Comparison of ENCODE assay signal across 27 cellular contexts in the genomic region with DNA sequence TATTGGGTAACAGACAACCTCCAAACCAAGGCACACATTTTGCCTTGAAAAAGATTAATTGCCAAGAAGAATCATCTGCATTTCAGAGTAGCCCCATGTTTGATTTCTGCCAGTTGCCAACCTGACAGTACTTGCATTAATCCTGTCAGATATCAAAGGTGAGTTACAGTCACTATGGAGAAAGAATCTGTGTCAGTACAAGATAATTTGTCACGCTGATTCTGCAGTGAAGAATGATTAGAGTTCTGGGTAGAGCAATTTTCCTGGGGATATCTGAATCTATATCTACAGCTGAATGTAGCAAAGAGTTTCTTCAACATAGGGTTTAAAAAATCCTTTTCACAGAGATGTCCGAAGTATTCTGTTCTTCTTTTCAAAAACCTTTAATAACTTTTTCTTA.
"Had no signal": no experiment of that assay in that cellular context is flagged by ENCODE, and none has a peak within 500 bp of the region (broad histone marks: within the 10 kb centered on the region; RNA-seq: fewer than 3 reads in every experiment).

No MANE protein-coding gene starts in this region.

- H3K4me1 Mint-ChIP-seq: natural killer cell; nephron; neural crest cell; stimulated activated naive B cell treated with anti-CD40 and anti-IgM and Interleukin-4, amounts not matched to agents 10 μg/mL and 1 μg/mL and 100 μg/mL, for 72 hours had no signal

- H3K36me3 Mint-ChIP-seq: natural killer cell; stimulated activated effector memory CD8-positive, alpha-beta T cell treated with anti-CD3 and anti-CD28 coated beads, Interleukin-12 subunit alpha, Interleukin-12 subunit beta, amount 100 ng/mL, for 72 hours had no signal

- H3K27me3 ChIP-seq: neutrophil, pancreas, right lobe of liver, sigmoid colon, stomach, thyroid gland, tibial nerve, upper lobe of left lung, vagina had no signal

- H3K27ac Mint-ChIP-seq: naive thymus-derived CD4-positive, alpha-beta T cell; natural killer cell; nephron; stimulated activated effector memory CD8-positive, alpha-beta T cell treated with anti-CD3 and anti-CD28 coated beads, Interleukin-12 subunit alpha, Interleukin-12 subunit beta, amount 100 ng/mL, for 72 hours; stimulated activated naive B cell treated with anti-CD40 and anti-IgM and Interleukin-4, amounts not matched to agents 10 μg/mL and 1 μg/mL and 100 μg/mL, for 72 hours; stimulated activated naive CD8-positive, alpha-beta T cell treated with anti-CD3 and anti-CD28 coated beads, Interleukin-15, Interleukin-2, amounts not matched to agents 100 ng/mL and 50 ng/mL, for 24 hours had no signal

- H3K27me3 Mint-ChIP-seq: stimulated activated naive CD8-positive, alpha-beta T cell treated with anti-CD3 and anti-CD28 coated beads, Interleukin-15, Interleukin-2, amounts not matched to agents 100 ng/mL and 50 ng/mL, for 24 hours had no signal

- DNase-seq: naive thymus-derived CD4-positive, alpha-beta T cell; natural killer cell; nucleus accumbens; pancreas; right cardiac atrium; right lobe of liver; sigmoid colon; small intestine; stimulated activated CD4-positive, alpha-beta T cell treated with anti-CD3 and anti-CD28 coated beads, Interleukin-15, amount 100 ng/mL, for 24 hours; stimulated activated CD4-positive, alpha-beta T cell treated with anti-CD3 and anti-CD28 coated beads, Interleukin-2, amount 100 ng/mL, for 24 hours; stimulated activated CD4-positive, alpha-beta T cell treated with anti-CD3 and anti-CD28 coated beads, Interleukin-2, amount 100 ng/mL, for 48 hours; stimulated activated CD4-positive, alpha-beta T cell treated with anti-CD3 and anti-CD28 coated beads, Interleukin-4, amount 100 ng/mL, for 24 hours; stimulated activated naive B cell treated with anti-CD40 and anti-IgM and Interleukin-4, amounts not matched to agents 10 μg/mL and 1 μg/mL and 100 μg/mL, for 72 hours; stimulated activated naive CD4-positive, alpha-beta T cell treated with Interleukin-2 at 50 U/mL for 16 hours; stomach; thyroid gland; trophoblast cell; upper lobe of left lung had no signal

- H3K9me3 ChIP-seq: neutrophil, pancreas, prostate gland, right lobe of liver, sigmoid colon, thyroid gland, upper lobe of left lung, vagina had no signal

- H3K27ac ChIP-seq: neutrophil, pancreas, prostate gland, right lobe of liver, sigmoid colon, stomach, thoracic aorta, thyroid gland, tibial nerve, upper lobe of left lung, vagina had no signal

- ATAC-seq: naive thymus-derived CD4-positive, alpha-beta T cell; natural killer cell; pancreas; right cardiac atrium; right lobe of liver; stimulated activated effector memory CD8-positive, alpha-beta T cell treated with anti-CD3 and anti-CD28 coated beads, Interleukin-12 subunit alpha, Interleukin-12 subunit beta, amount 100 ng/mL, for 72 hours; stimulated activated naive B cell treated with anti-CD40 and anti-IgM and Interleukin-4, amounts not matched to agents 10 μg/mL and 1 μg/mL and 100 μg/mL, for 72 hours had no signal

- H3K36me3 ChIP-seq: neutrophil, pancreas, prostate gland, right lobe of liver, sigmoid colon, stomach, thoracic aorta, thyroid gland, tibial nerve, upper lobe of left lung, vagina had no signal

- H3K4me3 Mint-ChIP-seq: naive thymus-derived CD4-positive, alpha-beta T cell; natural killer cell; nephron; neural crest cell; stimulated activated effector memory CD8-positive, alpha-beta T cell treated with anti-CD3 and anti-CD28 coated beads, Interleukin-12 subunit alpha, Interleukin-12 subunit beta, amount 100 ng/mL, for 72 hours; stimulated activated naive B cell treated with anti-CD40 and anti-IgM and Interleukin-4, amounts not matched to agents 10 μg/mL and 1 μg/mL and 100 μg/mL, for 72 hours; stimulated activated naive CD8-positive, alpha-beta T cell treated with anti-CD3 and anti-CD28 coated beads, Interleukin-15, Interleukin-2, amounts not matched to agents 100 ng/mL and 50 ng/mL, for 24 hours had no signal

- H3K4me3 ChIP-seq: pancreas, prostate gland, right lobe of liver, sigmoid colon, stomach, thoracic aorta, thyroid gland, tibial nerve, upper lobe of left lung, vagina had no signal
